Comparison of ENCODE assay signal across 9 cellular contexts in the genomic region with DNA sequence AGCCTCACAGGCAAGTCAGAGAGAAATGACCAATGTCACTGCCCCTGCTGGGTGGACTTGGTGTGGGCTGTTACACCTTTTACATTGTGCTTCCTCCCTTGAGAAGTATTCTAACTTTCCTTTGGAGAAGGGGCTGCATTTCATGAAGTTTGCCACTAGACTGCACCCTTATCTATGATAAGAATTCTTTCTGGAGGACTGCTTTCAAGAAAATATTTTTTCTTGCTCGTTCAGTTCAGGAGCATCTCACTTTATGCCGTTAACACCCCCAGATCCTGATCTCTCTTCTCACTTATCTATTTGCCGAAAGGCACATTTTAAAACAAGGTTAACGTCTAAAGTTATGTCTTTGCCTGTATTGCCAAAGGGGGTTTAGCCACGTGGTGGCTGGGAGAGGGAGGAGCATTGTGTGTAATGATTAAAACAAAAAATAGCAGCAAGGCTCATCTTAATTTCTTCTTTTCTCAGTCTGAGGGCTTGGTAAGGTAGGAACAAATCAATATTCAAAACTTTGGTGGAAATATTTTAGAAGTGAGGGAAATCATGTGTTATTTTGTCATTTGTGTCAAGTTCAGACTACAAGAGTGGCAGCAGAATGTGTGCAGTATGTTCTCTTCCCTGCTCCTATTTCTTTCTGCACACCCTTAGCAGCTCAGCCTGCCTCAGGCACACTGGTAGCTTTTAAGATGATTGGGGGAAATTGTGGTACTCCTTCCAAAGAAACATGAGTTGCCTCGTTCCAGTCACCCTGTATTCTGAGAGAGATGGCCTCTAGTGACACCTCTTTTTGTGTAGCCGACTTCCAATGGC. TPM values are rescaled to one million over a fixed set of nuclear protein-coding genes. Genes with fewer than 3 reads are reported as not detected.
DNase-seq lines count a peak whose midpoint lies in the region; ATAC-seq, FAIRE-seq and TF ChIP-seq lines count a peak whose summit lies in the region.
"Had no signal": no experiment of that assay in that cellular context is flagged by ENCODE, and none has a peak within 500 bp of the region (broad histone marks: within the 10 kb centered on the region; RNA-seq: fewer than 3 reads in every experiment).

No MANE protein-coding gene starts in this region.

- no peak overlapping the region for H3K9ac ChIP-seq in K562 (ENCODE audit: insufficient read depth in 1 of 2, low read depth in 2 of 2, low read length in 2 of 2)
- peak overlapping the region; percentile 76 for H3K9ac ChIP-seq in mesenchymal stem cell (ENCODE audit: low read length)
- H3K9ac ChIP-seq: KMS-11 had no signal

- CTCF ChIA-PET in K562 (lab: Yijun Ruan, JAX; ENCODE audit: low intra/inter-chr PET ratio), result no interaction called here

- no peak overlapping the region for H3K14ac ChIP-seq in mesenchymal stem cell (ENCODE audit: low read length in 2 of 2)

- DNase-seq in Daoy (ENCODE audit: low read depth) (peak; percentile 35), NCI-H146 (lab: John Stamatoyannopoulos, UW) (peak; percentile 37), K562 (ENCODE audit: extremely low read depth in 1 of 4, low spot score in 3 of 4) (peak in 3 of 4 experiments; percentile 11 to 30 (median 26)), mesenchymal stem cell (peak; percentile 73), T-helper 17 cell (no peak), T-helper 9 cell (no peak), NCI-H2029 (lab: John Stamatoyannopoulos, UW) (no peak)

- no peak overlapping the region for H3K27ac ChIP-seq in K562 (ENCODE audit: extremely low read depth, low read depth, low read length)
- H3K27ac ChIP-seq in mesenchymal stem cell (ENCODE audit: low read length, poor library complexity, severe bottlenecking), result no peak overlapping the region
- H3K27ac ChIP-seq: KMS-11 had no signal

- H2BK120ac ChIP-seq in mesenchymal stem cell (ENCODE audit: low read depth, low read length), result peak overlapping the region; percentile 45

- no peak overlapping the region for H3K27ac Mint-ChIP-seq in T-helper 17 cell

- H2AK5ac ChIP-seq in mesenchymal stem cell (ENCODE audit: low read length, severe bottlenecking), result peak overlapping the region; percentile 3

- no peak overlapping the region for H3K4me3 Mint-ChIP-seq in T-helper 17 cell

- no peak overlapping the region for H2BK15ac ChIP-seq in mesenchymal stem cell (ENCODE audit: low read depth, poor library complexity, severe bottlenecking)

- no peak overlapping the region for H4K91ac ChIP-seq in mesenchymal stem cell (ENCODE audit: low read length)

- no peaks in the 10 kb centered on the region for H3K79me2 ChIP-seq in K562 (ENCODE audit: control insufficient read depth, insufficient read depth, low read length)

- FAIRE-seq in K562 (lab: Jason Lieb, UNC), result peak; percentile 42

- TF ChIP-seq RAD21 in K562 (CRISPR knock-in tag; conservative IDR thresholded peaks at IDR 0.05 in 1 of 2, IDR thresholded peaks at IDR 0.05 in 1 of 2), result peak; percentile 63 to 72

- H3K4me1 Mint-ChIP-seq in T-helper 17 cell, result peaks cover 15% of the 10 kb centered on the region

- H3K4me3 ChIP-seq in K562 (no peak overlapping the region), mesenchymal stem cell (ENCODE audit: insufficient read depth in 1 of 2, low read depth in 1 of 2, low read length in 2 of 2) (peak overlapping the region in 1 of 2 experiments; percentile 50)

- TF ChIP-seq EP300 in K562 (IDR thresholded peaks at IDR 0.05; ENCODE audit: low read length), result no peak

- H3K36me3 ChIP-seq in K562 (ENCODE audit: control insufficient read depth, insufficient read depth, low read length), result no peaks in the 10 kb centered on the region
- H3K36me3 ChIP-seq in mesenchymal stem cell (ENCODE audit: control insufficient read depth in 1 of 2, insufficient read depth in 2 of 2, low read depth in 1 of 2, low read length in 2 of 2), result no peaks in the 10 kb centered on the region

- no peak overlapping the region for H4K8ac ChIP-seq in mesenchymal stem cell (ENCODE audit: low read length)

- peak; percentile 29 to 67 (median 61); a peak in 5 of 6 replicates for TF ChIP-seq CTCF in K562 (IDR thresholded peaks at IDR 0.05 in 2 of 3, conservative IDR thresholded peaks at IDR 0.05 in 1 of 3; ENCODE audit: insufficient read depth in 2 of 3, low read depth in 1 of 3, low read length in 3 of 3)

- WGBS in K562 (ENCODE audit: insufficient coverage, low coverage, missing lambda C conversion rate), result 7% methylated on average over 7 of the region's 7 CpGs
- 64% methylated on average over 6 of the region's 7 CpGs for WGBS in mesenchymal stem cell

- intact Hi-C loops in K562 (cut with micrococcal nuclease), result loop anchor here (5.0 kb wide), 4 partner anchors 80 to 815 kb away; no protein-coding TSS in a partner anchor

- no peaks in the 10 kb centered on the region for H3K36me3 Mint-ChIP-seq in T-helper 17 cell (ENCODE audit: low read depth)

- peak overlapping the region in 1 of 2 experiments; percentile 86 for H3K4ac ChIP-seq in mesenchymal stem cell (ENCODE audit: low read depth in 1 of 2, low read length in 2 of 2)

- in situ Hi-C loops in K562 (cut with MboI), result loop anchor here (10.0 to 25.0 kb wide), 2 partner anchors 288 to 1015 kb away; no protein-coding TSS in a partner anchor

- no peak for TF ChIP-seq POLR2A in K562 (conservative IDR thresholded peaks at IDR 0.05)

- peaks cover 2 to 17% of the 10 kb centered on the region in 2 experiments for H3K4me1 ChIP-seq in K562 (replicated peaks in 1 of 2; ENCODE audit: control insufficient read depth in 2 of 2, insufficient read depth in 2 of 2, low read length in 2 of 2)
- peaks cover 22% of the 10 kb centered on the region for H3K4me1 ChIP-seq in mesenchymal stem cell (ENCODE audit: control insufficient read depth, insufficient read depth, low read depth, low read length)

- no peak overlapping the region for H3K23ac ChIP-seq in mesenchymal stem cell (ENCODE audit: low read length in 2 of 2)

- H3K4me2 ChIP-seq in K562 (ENCODE audit: insufficient read depth, low read length), result no peak overlapping the region
- no peak overlapping the region for H3K4me2 ChIP-seq in mesenchymal stem cell (ENCODE audit: low read length, poor library complexity, severe bottlenecking)
- H3K4me2 ChIP-seq: KMS-11 had no signal

- peak overlapping the region in 1 of 2 experiments; percentile 58 for H3K18ac ChIP-seq in mesenchymal stem cell (ENCODE audit: low read depth in 1 of 2, low read length in 2 of 2)

- H3K27me3 ChIP-seq in K562 (ENCODE audit: control insufficient read depth in 2 of 2, insufficient read depth in 2 of 2, low read length in 2 of 2) (no peaks in the 10 kb centered on the region; a peak in 1 of 5 replicates), mesenchymal stem cell (ENCODE audit: control insufficient read depth in 1 of 2, insufficient read depth in 1 of 2, low read length in 2 of 2) (no peaks in the 10 kb centered on the region)

- H2AFZ ChIP-seq in K562 (ENCODE audit: low read depth, low read length) (peak overlapping the region; percentile 81), mesenchymal stem cell (ENCODE audit: low read depth, low read length) (no peak overlapping the region)

- peak; percentile 82 for ATAC-seq in K562
- no peak for ATAC-seq in T-helper 17 cell
- no peak for ATAC-seq in GM21528 (IDR thresholded peaks at IDR 0.05; ENCODE audit: low FRiP score, unreplicated experiment)

- H4K20me1 ChIP-seq in K562 (replicated peaks; ENCODE audit: control insufficient read depth, insufficient read depth, low read length), result no peaks in the 10 kb centered on the region

- POLR2A ChIA-PET in K562 (lab: Yijun Ruan, JAX), result interaction anchor here (1.1 kb wide), 1 partner anchor 10 kb away, joined by 3 read pairs; no protein-coding TSS in a partner anchor

- H2BK5ac ChIP-seq in mesenchymal stem cell (ENCODE audit: low read depth, low read length, poor library complexity, severe bottlenecking), result no peak overlapping the region

- peak overlapping the region; percentile 88 to 92 for H2BK12ac ChIP-seq in mesenchymal stem cell (ENCODE audit: low read length in 2 of 2)

- H3K9me1 ChIP-seq in K562 (ENCODE audit: control insufficient read depth, insufficient read depth, low read length), result no peaks in the 10 kb centered on the region

- peaks cover 25% of the 10 kb centered on the region for H3K27me3 Mint-ChIP-seq in T-helper 17 cell

- H3K9me3 ChIP-seq in K562 (replicated peaks; ENCODE audit: control insufficient read depth, insufficient read depth, low read depth, low read length), result no peaks in the 10 kb centered on the region
- H3K9me3 ChIP-seq in mesenchymal stem cell (ENCODE audit: control insufficient read depth, low read length), result no peaks in the 10 kb centered on the region
- H3K9me3 ChIP-seq in T-helper 17 cell (ENCODE audit: control insufficient read depth, low read length, poor library complexity, severe bottlenecking), result no peaks in the 10 kb centered on the region

- H3K79me1 ChIP-seq in mesenchymal stem cell (replicated peaks; ENCODE audit: low read length, poor library complexity, severe bottlenecking), result no peaks in the 10 kb centered on the region

- no TSS peak for BruUV-seq in K562 (replicated peaks; lab: Mats Ljungman, UMichigan)

TF ChIP-seq in K562, 482 proteins besides CTCF, POLR2A, EP300 and RAD21 (continues in another document):
- TF ChIP-seq, protein P1, sequence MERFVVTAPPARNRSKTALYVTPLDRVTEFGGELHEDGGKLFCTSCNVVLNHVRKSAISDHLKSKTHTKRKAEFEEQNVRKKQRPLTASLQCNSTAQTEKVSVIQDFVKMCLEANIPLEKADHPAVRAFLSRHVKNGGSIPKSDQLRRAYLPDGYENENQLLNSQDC (CRISPR knock-in tag; IDR thresholded peaks at IDR 0.05), result no peak
- TF ChIP-seq NFE2 (IDR thresholded peaks at IDR 0.05; ENCODE audit: low read depth), result no peak

RNA-seq across cellular contexts. Expression of a gene that starts 1.6 kb away (rescaled TPM):
- total RNA-seq in Daoy (2014; rRNA removed; shearing (Covaris generic)), result 2.9 and 3.5 TPM in 2 replicates
- total RNA-seq in K562 (2011; cell fraction: chromatin; rRNA removed; ENCODE audit: low replicate concordance), result 0.05 TPM in 1 of 2 replicates, not detected in the other
- 0.17 TPM in 1 of 2 replicates, not detected in the other for total RNA-seq in K562 (2011; cell fraction: nucleolus; rRNA removed)
- 0.29 TPM in 1 of 2 replicates, not detected in the other for total RNA-seq in K562 (2011; cell fraction: nucleoplasm; rRNA removed)
- total RNA-seq in K562 (2014; rRNA removed), result not detected in 2 replicates
- total RNA-seq in K562 (2014; rRNA removed; fragmentation: Illumina TruSeq; extraction: Trizol), result not detected in 2 replicates
- total RNA-seq in K562 (2015; rRNA removed; fragmentation: Illumina TruSeq; extraction: Trizol), result not detected in 2 replicates
- 1.9 and 2.5 TPM in 2 replicates for total RNA-seq in K562 (2021)
- polyA plus RNA-seq in K562 (2011; rRNA removed), result 0.01 and 0.05 TPM in 2 replicates
- under 0.01 and 0.28 TPM in 2 replicates for polyA plus RNA-seq in K562 (2011; cell fraction: cytosol; rRNA removed)
- 0.01 and 0.40 TPM in 2 replicates for polyA plus RNA-seq in K562 (2011; cell fraction: nucleus; rRNA removed)
- polyA plus RNA-seq in K562 (2012), result 0.04 and 0.08 TPM in 2 replicates
- not detected in 2 replicates for polyA plus RNA-seq in K562 (2014; fragmentation: Illumina TruSeq; extraction: Trizol)
- polyA plus RNA-seq in K562 (2014; fragmentation: Nextera tagmentation; extraction: Ambion mirVana), result not detected
- 0.03 and 0.49 TPM in 2 replicates for polyA plus RNA-seq in K562 (2014; rRNA removed)
- polyA minus RNA-seq in K562 (2011; rRNA and poly(A)+ RNA removed), result 0.03 and 0.04 TPM in 2 replicates
- not detected in 2 replicates for polyA minus RNA-seq in K562 (2011; cell fraction: cytosol; rRNA and poly(A)+ RNA removed)
- polyA minus RNA-seq in K562 (2011; cell fraction: nucleus; rRNA and poly(A)+ RNA removed), result under 0.01 TPM in 1 of 2 replicates, not detected in the other
- 440 TPM for polyA plus RNA-seq in mesenchymal stem cell (2013, experiment 1 of 2)
- polyA plus RNA-seq in mesenchymal stem cell (2013, experiment 2 of 2), result 419 TPM
- total RNA-seq in T-helper 17 cell, result not detected

Comparison
In these comparisons a context has a peak if more than half of its experiments do, and no peak if none do; other contexts are left out.
1. DNase-seq: peak in Daoy (single experiment), NCI-H146 (single experiment), K562 (3 of 4) and mesenchymal stem cell (single experiment); none in T-helper 17 cell (0 of 3), T-helper 9 cell (single experiment) and NCI-H2029 (single experiment).